ENCODE assay signal across 13 cellular contexts in the genomic region with DNA sequence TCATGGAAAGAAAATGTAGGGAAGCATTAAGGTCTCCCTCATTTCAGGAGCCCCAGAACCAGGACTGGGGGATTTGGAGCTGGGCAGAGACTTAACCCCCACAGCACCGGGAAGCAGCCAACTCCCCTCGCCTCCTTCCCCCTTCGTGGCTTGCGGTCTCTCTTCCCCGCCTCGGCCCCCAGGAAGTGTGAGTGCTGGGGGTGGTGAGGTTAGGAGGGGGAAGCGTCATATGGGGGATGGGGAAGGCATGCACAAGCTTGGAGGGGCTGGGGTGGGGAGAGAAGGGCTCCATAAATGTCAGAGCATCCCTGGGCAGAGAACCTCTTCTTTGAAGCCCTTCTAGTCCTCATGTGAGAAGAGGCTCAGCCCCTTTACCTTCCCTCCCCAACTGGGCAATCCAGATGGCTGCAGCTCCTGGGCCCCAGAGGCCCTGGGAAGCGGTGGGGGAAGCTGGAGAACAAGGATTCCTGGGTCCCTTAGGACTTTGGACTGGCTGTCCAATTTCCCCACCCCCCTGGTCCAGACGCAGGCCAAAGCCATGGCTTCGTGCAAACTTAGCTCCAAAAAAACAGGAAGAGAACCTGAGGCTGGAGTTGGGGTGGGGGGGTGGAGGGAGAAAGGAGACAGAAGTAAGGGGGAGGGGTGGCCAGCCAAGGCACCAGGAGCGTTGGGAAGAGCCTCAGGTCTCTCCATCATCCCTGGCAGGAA. TPM values are rescaled to one million over a fixed set of nuclear protein-coding genes. Genes with fewer than 3 reads are reported as not detected.
A peak's percentile ranks its signal among the peaks of the same experiment; 100 is the strongest.
DNase-seq lines count a peak whose midpoint lies in the region; ATAC-seq and TF ChIP-seq lines count a peak whose summit lies in the region.
"Had no signal": no experiment of that assay in that cellular context is flagged by ENCODE, and none has a peak within 500 bp of the region (broad histone marks: within the 10 kb centered on the region; RNA-seq: fewer than 3 reads in every experiment).

No MANE protein-coding gene starts in this region.

- no peaks in the 10 kb centered on the region for H3K27me3 ChIP-seq in smooth muscle cell (ENCODE audit: low read depth)
- H3K27me3 ChIP-seq: brain microvascular endothelial cell had no signal

- DNase-seq in stimulated activated CD4-positive, alpha-beta T cell treated with anti-CD3 and anti-CD28 coated beads, Interleukin-4, amount 100 ng/mL, for 24 hours: peak; percentile 42
- DNase-seq in stimulated activated CD4-positive, alpha-beta T cell treated with anti-CD3 and anti-CD28 coated beads, Interleukin-4, amount 100 ng/mL, for 4 hours: no peak
- DNase-seq in activated naive CD4-positive, alpha-beta T cell treated with anti-CD3 and anti-CD28 coated beads, Interleukin-2, amount 50 U/mL, for 16 hours: peak; percentile 16
- DNase-seq in mucosa of descending colon: peak; percentile 41 to 69 (median 53)
- no peak for DNase-seq in NCI-H1092 treated with DMSO at 0.1 percent for 48 hours (lab: John Stamatoyannopoulos, UW)
- no peak for DNase-seq in smooth muscle cell (lab: John Stamatoyannopoulos, UW; ENCODE audit: unreplicated experiment)
- DNase-seq: brain microvascular endothelial cell, hippocampal formation, NCI-H2081 treated with DMSO at 0.1 percent for 48 hours had no signal

- H3K9ac ChIP-seq in smooth muscle cell (ENCODE audit: low read depth): no peak overlapping the region

- no peak overlapping the region for H3K4me2 ChIP-seq in smooth muscle cell

- TF ChIP-seq CTCF in mucosa of descending colon (IDR thresholded peaks at IDR 0.05) (no peak), smooth muscle cell (IDR thresholded peaks at IDR 0.05; ENCODE audit: borderline replicate concordance, insufficient read depth, poor library complexity, severe bottlenecking) (no peak)

- ATAC-seq in mucosa of descending colon (no peak), GM21390 (IDR thresholded peaks at IDR 0.05; ENCODE audit: unreplicated experiment) (no peak)

- H3K36me3 ChIP-seq in mucosa of descending colon (ENCODE audit: low read depth): no peaks in the 10 kb centered on the region
- no peaks in the 10 kb centered on the region for H3K36me3 ChIP-seq in urinary bladder (ENCODE audit: insufficient read depth)
- no peaks in the 10 kb centered on the region for H3K36me3 ChIP-seq in smooth muscle cell (ENCODE audit: low read depth)

- H3K27ac ChIP-seq in urinary bladder (ENCODE audit: low read depth): peak overlapping the region; percentile 51
- H3K27ac ChIP-seq in smooth muscle cell (ENCODE audit: low read depth): no peak overlapping the region
- H3K27ac ChIP-seq: brain microvascular endothelial cell had no signal

- no peaks in the 10 kb centered on the region for H3K9me3 ChIP-seq in mucosa of descending colon
- H3K9me3 ChIP-seq in smooth muscle cell (replicated peaks; ENCODE audit: low read depth): no peaks in the 10 kb centered on the region

- 51% methylated on average over 11 of the region's 11 CpGs for WGBS in urinary bladder
- 83% methylated on average over 10 of the region's 11 CpGs for WGBS in smooth muscle cell (ENCODE audit: low lambda C conversion rate)

- no peak overlapping the region for H2AFZ ChIP-seq in smooth muscle cell (ENCODE audit: low read depth)

- intact Hi-C loops in mucosa of descending colon (cut with DNase I, micrococcal nuclease): loop anchor here in 1 of 2 donors (10.0 kb wide), 1 partner anchor 46 kb away; a partner anchor contains a TSS

- H3K4me1 ChIP-seq in mucosa of descending colon (ENCODE audit: low read depth) (peaks cover 72% of the 10 kb centered on the region), urinary bladder (ENCODE audit: insufficient read depth) (peaks cover 2% of the 10 kb centered on the region), smooth muscle cell (ENCODE audit: low read depth) (peaks cover 32% of the 10 kb centered on the region)

- H4K20me1 ChIP-seq in smooth muscle cell (ENCODE audit: low read depth): peaks cover 72% of the 10 kb centered on the region

- H3K79me2 ChIP-seq in smooth muscle cell (ENCODE audit: low read depth): peaks cover 21% of the 10 kb centered on the region

- H3K4me3 ChIP-seq in mucosa of descending colon (no peak overlapping the region), urinary bladder (ENCODE audit: low read depth, low read length) (no peak overlapping the region), smooth muscle cell (no peak overlapping the region)

- H3F3A ChIP-seq in smooth muscle cell (ENCODE audit: low read depth): no peaks in the 10 kb centered on the region

RNA-seq across cellular contexts. Expression of a gene that starts 7.8 kb away (rescaled TPM):
- 100 to 1,000 TPM; 175 to 313 (median 255) TPM for total RNA-seq in mucosa of descending colon
- total RNA-seq in urinary bladder: 14.7 TPM
- polyA plus RNA-seq in urinary bladder: 52.0 TPM
- 15.3 and 15.5 TPM in 2 replicates for total RNA-seq in smooth muscle cell
- 7.5 and 10.0 TPM in 2 replicates for polyA plus RNA-seq in smooth muscle cell

RNA-seq across cellular contexts. Expression of a gene that starts 17.0 kb away (rescaled TPM):
- total RNA-seq in mucosa of descending colon (under 1 TPM in 2 of 3 donors, not detected in 1; 0.60 to 0.76 TPM), urinary bladder (not detected), smooth muscle cell (not detected in 2 replicates)
- polyA plus RNA-seq in urinary bladder (not detected), smooth muscle cell (not detected in 2 replicates)
- total RNA-seq: Daoy, osteocyte had no signal

RNA-seq across cellular contexts. Expression of a gene that starts 23.2 kb away (rescaled TPM):
- 1 to 10 TPM; 1.7 to 3.3 (median 2.3) TPM for total RNA-seq in mucosa of descending colon
- total RNA-seq in urinary bladder: 0.53 TPM
- 1.2 TPM for polyA plus RNA-seq in urinary bladder
- total RNA-seq in smooth muscle cell: 1.1 TPM in 1 of 2 replicates, not detected in the other
- 1.2 and 1.3 TPM in 2 replicates for polyA plus RNA-seq in smooth muscle cell
- total RNA-seq: Daoy had no signal

RNA-seq across cellular contexts. Expression of a gene that starts 23.3 kb away (rescaled TPM):
- total RNA-seq in mucosa of descending colon: under 1 TPM in 2 of 3 donors, not detected in 1; 0.19 to 0.20 TPM
- total RNA-seq in urinary bladder: not detected
- polyA plus RNA-seq in urinary bladder: not detected
- total RNA-seq in smooth muscle cell: not detected in 2 replicates
- polyA plus RNA-seq in smooth muscle cell: not detected in 2 replicates
- total RNA-seq: Daoy, osteocyte had no signal

RNA-seq across cellular contexts. Expression of a gene that starts 27.2 kb away (rescaled TPM):
- 10 to 100 TPM; 28.4 to 40.4 (median 31.2) TPM for total RNA-seq in mucosa of descending colon
- 10.5 TPM for total RNA-seq in urinary bladder
- polyA plus RNA-seq in urinary bladder: 27.9 TPM
- total RNA-seq in smooth muscle cell: 30.7 and 31.1 TPM in 2 replicates
- 51.4 and 52.1 TPM in 2 replicates for polyA plus RNA-seq in smooth muscle cell

Comparison
In these comparisons a context has a peak if more than half of its experiments do, and no peak if none do; other contexts are left out.
1. DNase-seq: peak in stimulated activated CD4-positive, alpha-beta T cell treated with anti-CD3 and anti-CD28 coated beads, Interleukin-4, amount 100 ng/mL, for 24 hours (single experiment), activated naive CD4-positive, alpha-beta T cell treated with anti-CD3 and anti-CD28 coated beads, Interleukin-2, amount 50 U/mL, for 16 hours (single experiment) and mucosa of descending colon (3 of 3); none in stimulated activated CD4-positive, alpha-beta T cell treated with anti-CD3 and anti-CD28 coated beads, Interleukin-4, amount 100 ng/mL, for 4 hours (0 of 2), NCI-H1092 treated with DMSO at 0.1 percent for 48 hours (single experiment) and smooth muscle cell (single experiment).
2. RNA of a gene that starts 7.8 kb away (total RNA-seq): 175 to 313 TPM in mucosa of descending colon; 15.3 to 15.5 TPM in smooth muscle cell and 14.7 TPM in urinary bladder (single experiment); every median in the first group is over 10 times any median in the second.